In genomic region chr1:214438530-214438929, GRCh38 we compare ENCODE assay signal across 12 cellular contexts.
DNase-seq lines count a peak whose midpoint lies in the region; ATAC-seq and TF ChIP-seq lines count a peak whose summit lies in the region.
"Had no signal": no experiment of that assay in that cellular context is flagged by ENCODE, and none has a peak within 500 bp of the region (broad histone marks: within the 10 kb centered on the region; RNA-seq: fewer than 3 reads in every experiment).

No MANE protein-coding gene starts in this region.

- H3F3A ChIP-seq in smooth muscle cell (ENCODE audit: low read depth) = peaks cover 11% of the 10 kb centered on the region

- H3K27me3 Mint-ChIP-seq in activated T-cell treated with anti-CD3 and anti-CD28 coated beads, Interleukin-2, amount 50 U/mL, for 72 hours (ENCODE audit: low read depth) = no peaks in the 10 kb centered on the region
- H3K27me3 Mint-ChIP-seq in activated naive CD8-positive, alpha-beta T cell treated with anti-CD3 and anti-CD28 coated beads, Interleukin-2, amount 50 U/mL, for 24 hours = peaks cover 2% of the 10 kb centered on the region

- peaks cover 26% of the 10 kb centered on the region for H3K4me1 ChIP-seq in smooth muscle cell (ENCODE audit: low read depth)

- no peak overlapping the region for H2AFZ ChIP-seq in smooth muscle cell (ENCODE audit: low read depth)

- peaks cover 3 to 4% of the 10 kb centered on the region in 2 donors for H3K36me3 Mint-ChIP-seq in activated T-cell treated with anti-CD3 and anti-CD28 coated beads, Interleukin-2, amount 50 U/mL, for 72 hours (ENCODE audit: insufficient read depth in 2 of 2)
- no peaks in the 10 kb centered on the region for H3K36me3 Mint-ChIP-seq in activated naive CD8-positive, alpha-beta T cell treated with anti-CD3 and anti-CD28 coated beads, Interleukin-2, amount 50 U/mL, for 24 hours (ENCODE audit: low read depth)
- H3K36me3 Mint-ChIP-seq: IgD-negative memory B cell had no signal

- peak; percentile 12 to 48 for ATAC-seq in activated T-cell treated with anti-CD3 and anti-CD28 coated beads, Interleukin-2, amount 50 U/mL, for 72 hours (replicated peaks in 1 of 2)
- peak; percentile 30 for ATAC-seq in HG03432 (IDR thresholded peaks at IDR 0.05; ENCODE audit: unreplicated experiment)
- no peak for ATAC-seq in activated naive CD8-positive, alpha-beta T cell treated with anti-CD3 and anti-CD28 coated beads, Interleukin-2, amount 50 U/mL, for 24 hours

- no peak for TF ChIP-seq CTCF in smooth muscle cell (IDR thresholded peaks at IDR 0.05; ENCODE audit: borderline replicate concordance, insufficient read depth, poor library complexity, severe bottlenecking)

- H3K4me3 Mint-ChIP-seq in activated T-cell treated with anti-CD3 and anti-CD28 coated beads, Interleukin-2, amount 50 U/mL, for 72 hours = peak overlapping the region; percentile 74 to 83
- H3K4me3 Mint-ChIP-seq in activated naive CD8-positive, alpha-beta T cell treated with anti-CD3 and anti-CD28 coated beads, Interleukin-2, amount 50 U/mL, for 24 hours = no peak overlapping the region

- H3K27ac ChIP-seq in smooth muscle cell (ENCODE audit: low read depth) = peak overlapping the region; percentile 97

- no peaks in the 10 kb centered on the region for H3K36me3 ChIP-seq in smooth muscle cell (ENCODE audit: low read depth)
- H3K36me3 ChIP-seq: HAP-1 had no signal

- peaks cover 61% of the 10 kb centered on the region for H3K4me1 Mint-ChIP-seq in activated T-cell treated with anti-CD3 and anti-CD28 coated beads, Interleukin-2, amount 50 U/mL, for 72 hours (ENCODE audit: low read depth)
- peaks cover 43% of the 10 kb centered on the region for H3K4me1 Mint-ChIP-seq in activated naive CD8-positive, alpha-beta T cell treated with anti-CD3 and anti-CD28 coated beads, Interleukin-2, amount 50 U/mL, for 24 hours

- no peaks in the 10 kb centered on the region for H4K20me1 ChIP-seq in smooth muscle cell (ENCODE audit: low read depth)

- no peaks in the 10 kb centered on the region for H3K9me3 ChIP-seq in smooth muscle cell (replicated peaks; ENCODE audit: low read depth)
- H3K9me3 ChIP-seq: HAP-1 had no signal

- 98% methylated on average over 2 of the region's 2 CpGs for WGBS in smooth muscle cell (ENCODE audit: low lambda C conversion rate)

- peaks cover 0 to 2% of the 10 kb centered on the region in 2 donors for H3K9me3 Mint-ChIP-seq in activated T-cell treated with anti-CD3 and anti-CD28 coated beads, Interleukin-2, amount 50 U/mL, for 72 hours
- no peaks in the 10 kb centered on the region for H3K9me3 Mint-ChIP-seq in activated naive CD8-positive, alpha-beta T cell treated with anti-CD3 and anti-CD28 coated beads, Interleukin-2, amount 50 U/mL, for 24 hours

- peak overlapping the region; percentile 100 for H3K27ac Mint-ChIP-seq in activated T-cell treated with anti-CD3 and anti-CD28 coated beads, Interleukin-2, amount 50 U/mL, for 72 hours
- peak overlapping the region; percentile 89 for H3K27ac Mint-ChIP-seq in activated naive CD8-positive, alpha-beta T cell treated with anti-CD3 and anti-CD28 coated beads, Interleukin-2, amount 50 U/mL, for 24 hours
- H3K27ac Mint-ChIP-seq: IgD-negative memory B cell had no signal

- H3K27me3 ChIP-seq in smooth muscle cell (ENCODE audit: low read depth) = no peaks in the 10 kb centered on the region

- H3K79me2 ChIP-seq in smooth muscle cell (ENCODE audit: low read depth) = peaks cover 32% of the 10 kb centered on the region

- peak; percentile 34 to 35 for DNase-seq in activated T-cell treated with anti-CD3 and anti-CD28 coated beads, Interleukin-2, amount 50 U/mL, for 72 hours
- DNase-seq in activated T-cell treated with anti-CD3 and anti-CD28 coated beads, Interleukin-2, amount 50 U/mL, for 1 hour = no peak
- no peak for DNase-seq in activated naive CD8-positive, alpha-beta T cell treated with anti-CD3 and anti-CD28 coated beads, Interleukin-2, amount 50 U/mL, for 24 hours
- DNase-seq in smooth muscle cell (lab: John Stamatoyannopoulos, UW; ENCODE audit: unreplicated experiment) (no peak), superior temporal gyrus (ENCODE audit: extremely low spot score) (no peak), NK-92 (lab: John Stamatoyannopoulos, UW; ENCODE audit: unreplicated experiment) (no peak), NCI-H2171 treated with DMSO at 0.1 percent for 48 hours (lab: John Stamatoyannopoulos, UW) (no peak)
- DNase-seq: activated T-cell treated with anti-CD3 and anti-CD28 coated beads, Interleukin-2, amount 50 U/mL, for 48 hours; stimulated activated CD4-positive, alpha-beta T cell treated with anti-CD3 and anti-CD28 coated beads, Interleukin-12 subunit alpha, Interleukin-12 subunit beta, amount 100 ng/mL, for 4 hours had no signal

- no peak overlapping the region for H3K4me3 ChIP-seq in smooth muscle cell
- H3K4me3 ChIP-seq: HAP-1 had no signal

- H3K9ac ChIP-seq in smooth muscle cell (ENCODE audit: low read depth) = no peak overlapping the region

- H3K4me2 ChIP-seq in smooth muscle cell = peak overlapping the region; percentile 72

Comparison
In these comparisons a context has a peak if more than half of its experiments do, and no peak if none do; other contexts are left out.
1. DNase-seq: peak in activated T-cell treated with anti-CD3 and anti-CD28 coated beads, Interleukin-2, amount 50 U/mL, for 72 hours (2 of 2); none in activated T-cell treated with anti-CD3 and anti-CD28 coated beads, Interleukin-2, amount 50 U/mL, for 1 hour (single experiment), activated naive CD8-positive, alpha-beta T cell treated with anti-CD3 and anti-CD28 coated beads, Interleukin-2, amount 50 U/mL, for 24 hours (single experiment), smooth muscle cell (single experiment), superior temporal gyrus (single experiment), NK-92 (single experiment) and NCI-H2171 treated with DMSO at 0.1 percent for 48 hours (single experiment).